9 cellular contexts compared by ENCODE assay signal in the genomic region with DNA sequence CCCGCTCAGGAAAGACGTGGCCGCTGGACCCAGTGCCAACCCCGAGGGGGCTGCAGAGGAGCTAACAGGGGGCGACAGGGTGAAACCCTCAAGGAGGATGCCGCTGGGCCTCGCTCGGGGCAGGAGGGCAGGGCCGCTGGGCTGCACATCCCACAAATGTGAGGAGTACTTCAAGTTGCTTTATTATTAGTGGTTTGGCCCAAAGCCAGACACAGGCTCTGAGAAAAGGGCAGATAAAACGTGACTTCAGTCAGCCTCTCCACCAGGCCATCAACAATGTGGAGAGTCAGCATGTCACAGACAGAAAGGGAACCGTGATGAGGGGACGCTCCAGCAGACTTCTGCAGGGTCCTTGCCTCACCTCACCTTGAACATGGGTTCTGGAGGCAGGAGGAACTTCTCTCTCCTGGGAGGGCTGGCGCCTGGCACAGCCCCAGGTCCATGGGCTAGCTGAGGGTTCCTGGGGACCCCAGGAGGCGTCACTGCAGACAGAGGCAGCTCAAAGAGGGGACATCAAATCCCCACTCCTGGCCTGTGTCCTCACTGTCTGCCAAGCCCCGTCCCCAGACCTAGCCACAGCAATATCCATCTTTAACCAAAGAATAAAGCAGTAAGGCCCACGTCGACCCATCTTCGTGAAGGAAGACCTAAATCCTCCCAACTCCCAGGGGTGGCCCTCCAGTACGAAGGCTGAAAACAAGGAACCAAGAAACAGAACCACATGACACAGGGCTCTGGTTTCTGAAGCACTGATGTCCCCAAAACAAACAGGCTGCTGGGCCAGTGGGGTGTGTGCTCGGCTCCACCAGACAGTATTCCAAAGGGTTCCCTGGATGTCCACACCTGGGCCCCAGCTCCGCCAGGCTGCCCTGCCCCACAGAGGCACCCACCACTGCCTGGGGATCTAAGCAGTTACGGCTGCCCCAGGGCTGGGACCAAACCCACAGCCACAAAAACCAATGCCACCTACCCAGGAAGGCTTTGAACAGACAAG. TPM values are rescaled to one million over a fixed set of nuclear protein-coding genes. Genes with fewer than 3 reads are reported as not detected.
DNase-seq lines count a peak whose midpoint lies in the region; FAIRE-seq and TF ChIP-seq lines count a peak whose summit lies in the region.
"Had no signal": no experiment of that assay in that cellular context is flagged by ENCODE, and none has a peak within 500 bp of the region (broad histone marks: within the 10 kb centered on the region; RNA-seq: fewer than 3 reads in every experiment).

No MANE protein-coding gene starts in this region.

- no peak for FAIRE-seq in HTR-8/SVneo (lab: Jason Lieb, UNC)

- no peaks in the 10 kb centered on the region for H3K27me3 ChIP-seq in stomach smooth muscle (ENCODE audit: control insufficient read depth in 1 of 2, insufficient read depth in 2 of 2, low read length in 2 of 2)

- no peaks in the 10 kb centered on the region for H3K36me3 ChIP-seq in stomach smooth muscle (ENCODE audit: control insufficient read depth in 2 of 2, insufficient read depth in 2 of 2, low read length in 2 of 2)

- H3K4me3 ChIP-seq in fibroblast of the aortic adventitia (ENCODE audit: low read depth, low read length) (no peak overlapping the region), stomach smooth muscle (ENCODE audit: low read length in 2 of 2) (peak overlapping the region in 1 of 2 donors; percentile 15)

- peak overlapping the region; percentile 94 for H3K27ac ChIP-seq in stomach smooth muscle (ENCODE audit: low read length)

- peak overlapping the region in 1 of 2 donors; percentile 13 for H3K9ac ChIP-seq in stomach smooth muscle (ENCODE audit: low read length in 2 of 2)

- no peaks in the 10 kb centered on the region for H3K9me3 ChIP-seq in stomach smooth muscle (ENCODE audit: control insufficient read depth in 2 of 2, low read length in 2 of 2)

- peak; percentile 51 for DNase-seq in HTR-8/SVneo (ENCODE audit: insufficient read length, low spot score)
- peak; percentile 60 for DNase-seq in OCI-M1 (lab: John Stamatoyannopoulos, UW)
- peak; percentile 43 for DNase-seq in fibroblast of the aortic adventitia (ENCODE audit: low read depth)
- DNase-seq in GM10266 (ENCODE audit: extremely low spot score), result no peak
- DNase-seq in medulla oblongata (ENCODE audit: extremely low spot score), result no peak
- DNase-seq in stimulated activated CD4-positive, alpha-beta T cell treated with anti-CD3 and anti-CD28 coated beads, Interleukin-12 subunit alpha, Interleukin-12 subunit beta, amount 100 ng/mL, for 4 hours, result no peak
- DNase-seq: activated CD8-positive, alpha-beta memory T cell treated with anti-CD3 and anti-CD28 coated beads, Interleukin-2, amount 10 ng/mL, durations not matched to agents 7 days and 5 days; NCI-H1436 treated with DMSO at 0.1 percent for 48 hours had no signal

- TF ChIP-seq CTCF in fibroblast of the aortic adventitia (IDR thresholded peaks at IDR 0.05; ENCODE audit: insufficient read depth, low read length), result no peak
- TF ChIP-seq CTCF in GM10266 (IDR thresholded peaks at IDR 0.05; ENCODE audit: control insufficient read depth, insufficient read depth, low read depth, missing control alignments), result no peak

- H3K4me1 ChIP-seq in stomach smooth muscle (ENCODE audit: control insufficient read depth, insufficient read depth, low read length), result peaks cover 99% of the 10 kb centered on the region

RNA-seq across cellular contexts. Expression of gene CCDC85C, which starts 35.1 kb away (rescaled TPM):
- 2.9 and 3.4 TPM in 2 replicates for total RNA-seq in fibroblast of the aortic adventitia (ENCODE audit: low replicate concordance)

Comparison
In these comparisons a context has a peak if more than half of its experiments do, and no peak if none do; other contexts are left out.
1. DNase-seq: peak in HTR-8/SVneo (single experiment), OCI-M1 (single experiment) and fibroblast of the aortic adventitia (single experiment); none in GM10266 (single experiment), medulla oblongata (single experiment) and stimulated activated CD4-positive, alpha-beta T cell treated with anti-CD3 and anti-CD28 coated beads, Interleukin-12 subunit alpha, Interleukin-12 subunit beta, amount 100 ng/mL, for 4 hours (single experiment).